33 cellular contexts compared by ENCODE assay signal in genomic region chr2:241706539-241706938, GRCh38.
"Had no signal": no experiment of that assay in that cellular context is flagged by ENCODE, and none has a peak within 500 bp of the region (broad histone marks: within the 10 kb centered on the region; RNA-seq: fewer than 3 reads in every experiment).

No MANE protein-coding gene starts in this region.

- H3K27ac ChIP-seq: brain microvascular endothelial cell, PC-9, RWPE1, VCaP had no signal

- H2AFZ ChIP-seq: PC-9 had no signal

- ATAC-seq: activated CD8-positive, alpha-beta memory T cell treated with anti-CD3 and anti-CD28 coated beads, Interleukin-2, amount 10 ng/mL, durations not matched to agents 7 days and 5 days; activated naive CD8-positive, alpha-beta T cell treated with anti-CD3 and anti-CD28 coated beads, Interleukin-2, amount 50 U/mL, for 24 hours; Right ventricle myocardium inferior had no signal

- FAIRE-seq: RCC 7860 had no signal

- H3K4me2 ChIP-seq: PC-9 had no signal

- H3K4me3 ChIP-seq: MG63, PC-9 had no signal

- H3K27me3 ChIP-seq: brain microvascular endothelial cell, MG63 had no signal

- DNase-seq: activated B cell treated with CpG ODN at 0.5 μM for 24 hours; activated CD4-positive, alpha-beta memory T cell treated with anti-CD3 and anti-CD28 coated beads, Interleukin-2, amount 10 ng/mL, durations not matched to agents 7 days and 5 days; activated CD4-positive, alpha-beta T cell treated with anti-CD3 and anti-CD28 coated beads for 48 hours; activated CD4-positive, CD25-positive, alpha-beta regulatory T cell treated with anti-CD3 and anti-CD28 coated beads, Interleukin-2, amount 50 U/mL, for 72 hours; activated CD8-positive, alpha-beta memory T cell treated with anti-CD3 and anti-CD28 coated beads for 24 hours; activated CD8-positive, alpha-beta memory T cell treated with anti-CD3 and anti-CD28 coated beads, Interleukin-2, amount 10 ng/mL, durations not matched to agents 7 days and 5 days; activated CD8-positive, alpha-beta memory T cell treated with anti-CD3 and anti-CD28 coated beads, Interleukin-2, amount 50 U/mL, for 48 hours; activated effector memory CD4-positive, alpha-beta T cell treated with Interleukin-2 at 50 U/mL for 16 hours; activated naive CD4-positive, alpha-beta T cell treated with anti-CD3 and anti-CD28 coated beads, Interleukin-2, amount 10 ng/mL, durations not matched to agents 7 days and 5 days; activated naive CD8-positive, alpha-beta T cell treated with anti-CD3 and anti-CD28 coated beads, Interleukin-2, amount 50 U/mL, for 24 hours; activated T-cell treated with anti-CD3 and anti-CD28 coated beads, Interleukin-2, amount 50 U/mL, for 48 hours; amniotic stem cell; brain microvascular endothelial cell; central memory CD4-positive, alpha-beta T cell; MG63; NCI-H1048; NCI-H1105 treated with DMSO at 0.1 percent for 48 hours; NCI-H1436; NCI-H1694; NCI-H1930; NCI-H2081 treated with DMSO at 0.1 percent for 48 hours; NCI-H345; NCI-H524 treated with DMSO at 0.1 percent for 48 hours; PC-9; SIG-M5; SW 1271; T-helper 1 cell; T-helper 2 cell; T-helper 9 cell had no signal
